18 cellular contexts compared by ENCODE assay signal in the genomic region with DNA sequence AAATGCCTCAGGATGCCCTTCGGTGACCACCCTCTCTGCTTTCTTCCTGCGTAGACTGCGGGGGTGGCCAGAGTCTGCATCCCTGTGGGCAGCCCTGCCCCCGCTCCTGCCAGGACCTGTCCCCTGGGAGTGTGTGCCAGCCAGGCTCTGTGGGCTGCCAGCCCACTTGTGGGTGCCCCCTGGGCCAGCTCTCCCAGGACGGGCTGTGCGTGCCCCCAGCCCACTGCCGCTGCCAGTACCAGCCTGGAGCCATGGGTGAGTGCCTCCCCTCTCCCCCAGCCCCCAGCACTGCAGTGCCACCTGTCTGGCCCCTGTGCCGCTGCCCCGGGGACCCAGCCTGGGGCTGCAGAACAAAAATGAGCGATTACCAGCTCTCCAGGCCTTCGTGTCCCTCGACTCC. TPM values are rescaled to one million over a fixed set of nuclear protein-coding genes. Genes with fewer than 3 reads are reported as not detected.
DNase-seq lines count a peak whose midpoint lies in the region; ATAC-seq and TF ChIP-seq lines count a peak whose summit lies in the region.
"Had no signal": no experiment of that assay in that cellular context is flagged by ENCODE, and none has a peak within 500 bp of the region (broad histone marks: within the 10 kb centered on the region; RNA-seq: fewer than 3 reads in every experiment).

No MANE protein-coding gene starts in this region.

- no peaks in the 10 kb centered on the region for H3K9me3 ChIP-seq in mesenchymal stem cell (ENCODE audit: control insufficient read depth, low read length)
- H3K9me3 ChIP-seq: A549 had no signal

- no peak overlapping the region for H2AK5ac ChIP-seq in mesenchymal stem cell (ENCODE audit: low read length, severe bottlenecking)

- ATAC-seq in Right ventricle myocardium inferior, result no peak
- no peak for ATAC-seq in left cardiac atrium
- no peak for ATAC-seq in GM23338
- ATAC-seq in HG02610 (IDR thresholded peaks at IDR 0.05; ENCODE audit: unreplicated experiment), result no peak
- ATAC-seq: A549; CD8-positive, alpha-beta T cell; GM12878; HCT116 had no signal

- H3K9ac ChIP-seq in mesenchymal stem cell (ENCODE audit: low read length), result no peak overlapping the region
- H3K9ac ChIP-seq: GM23248 had no signal

- no peak overlapping the region for H2BK5ac ChIP-seq in mesenchymal stem cell (ENCODE audit: low read depth, low read length, poor library complexity, severe bottlenecking)

- DNase-seq in Right ventricle myocardium inferior (ENCODE audit: missing footprints) (peak; percentile 57), left cardiac atrium (no peak), GM23338 (ENCODE audit: low spot score) (no peak), mesenchymal stem cell (no peak), progenitor cell of endocrine pancreas (ENCODE audit: low spot score, unreplicated experiment) (no peak)
- no peak for DNase-seq in activated CD4-positive, CD25-positive, alpha-beta regulatory T cell treated with anti-CD3 and anti-CD28 coated beads, Interleukin-2, amount 50 U/mL, for 72 hours
- DNase-seq: AML-193; CD8-positive, alpha-beta T cell; DMS 273 treated with DMSO at 0.1 percent for 48 hours; DND-41; EL; GM23248; H7 had no signal

- H3K4me1 Mint-ChIP-seq in GM23338 (peaks cover 5% of the 10 kb centered on the region; the same call in 2 of the 3 replicates), progenitor cell of endocrine pancreas (ENCODE audit: low read depth) (no peaks in the 10 kb centered on the region)

- H3K4me2 ChIP-seq in GM23338 (no peak overlapping the region), mesenchymal stem cell (ENCODE audit: low read length, poor library complexity, severe bottlenecking) (no peak overlapping the region)
- H3K4me2 ChIP-seq: A549 had no signal

- no peaks in the 10 kb centered on the region; the same call in 2 of the 3 replicates for H3K9me3 Mint-ChIP-seq in GM23338
- H3K9me3 Mint-ChIP-seq in progenitor cell of endocrine pancreas (ENCODE audit: low read depth), result no peaks in the 10 kb centered on the region
- H3K9me3 Mint-ChIP-seq: CD8-positive, alpha-beta T cell had no signal

- intact Hi-C loops in Right ventricle myocardium inferior (cut with DNase I) (no loop called here), left cardiac atrium (cut with DNase I) (no loop called here)

- H3K27me3 Mint-ChIP-seq in GM23338 (ENCODE audit: insufficient read depth, low read depth, poor library complexity) (peaks cover 6% of the 10 kb centered on the region), progenitor cell of endocrine pancreas (no peaks in the 10 kb centered on the region)

- peak overlapping the region; percentile 28 for H4K8ac ChIP-seq in mesenchymal stem cell (ENCODE audit: low read length)

- H3K27ac ChIP-seq in GM23338 (ENCODE audit: low read depth) (no peak overlapping the region), mesenchymal stem cell (ENCODE audit: low read length, poor library complexity, severe bottlenecking) (no peak overlapping the region)
- H3K27ac ChIP-seq: 22Rv1, A549, GM23248 had no signal

- 84% methylated on average over 9 of the region's 12 CpGs for WGBS in mesenchymal stem cell

- H3K79me2 ChIP-seq in GM23338 (replicated peaks; ENCODE audit: insufficient read depth), result no peaks in the 10 kb centered on the region

- H2BK15ac ChIP-seq in mesenchymal stem cell (ENCODE audit: low read depth, poor library complexity, severe bottlenecking), result no peak overlapping the region

- H3K23ac ChIP-seq in mesenchymal stem cell (ENCODE audit: low read length in 2 of 2), result no peak overlapping the region

- no peak overlapping the region for H3K4ac ChIP-seq in mesenchymal stem cell (ENCODE audit: low read depth in 1 of 2, low read length in 2 of 2)

- H3K4me1 ChIP-seq in GM23338 (ENCODE audit: insufficient read depth) (no peaks in the 10 kb centered on the region; the same call in 1 of the 2 replicates), mesenchymal stem cell (ENCODE audit: control insufficient read depth, insufficient read depth, low read depth, low read length) (no peaks in the 10 kb centered on the region)
- H3K4me1 ChIP-seq: A549 had no signal

- no peaks in the 10 kb centered on the region for H3K36me3 ChIP-seq in GM23338 (ENCODE audit: insufficient read depth)
- H3K36me3 ChIP-seq in mesenchymal stem cell (ENCODE audit: control insufficient read depth in 1 of 2, insufficient read depth in 2 of 2, low read depth in 1 of 2, low read length in 2 of 2), result no peaks in the 10 kb centered on the region

- H3K4me3 Mint-ChIP-seq in GM23338, result no peak overlapping the region
- H3K4me3 Mint-ChIP-seq in progenitor cell of endocrine pancreas (ENCODE audit: low read depth), result no peak overlapping the region
- H3K4me3 Mint-ChIP-seq: CD8-positive, alpha-beta T cell had no signal

- H3K18ac ChIP-seq in mesenchymal stem cell (ENCODE audit: low read depth in 1 of 2, low read length in 2 of 2), result no peak overlapping the region

- H2BK120ac ChIP-seq in mesenchymal stem cell (ENCODE audit: low read depth, low read length), result no peak overlapping the region

- H3K27me3 ChIP-seq in GM23338 (ENCODE audit: insufficient read depth) (no peaks in the 10 kb centered on the region), mesenchymal stem cell (ENCODE audit: control insufficient read depth in 1 of 2, insufficient read depth in 1 of 2, low read length in 2 of 2) (peaks cover 12 to 15% of the 10 kb centered on the region in 2 experiments)

- H3K9me2 ChIP-seq in GM23338 (ENCODE audit: insufficient read depth), result no peaks in the 10 kb centered on the region

- no peak overlapping the region for H2BK12ac ChIP-seq in mesenchymal stem cell (ENCODE audit: low read length in 2 of 2)

- H3K14ac ChIP-seq in mesenchymal stem cell (ENCODE audit: low read length in 2 of 2), result peak overlapping the region in 1 of 2 experiments; percentile 69

- H4K91ac ChIP-seq in mesenchymal stem cell (ENCODE audit: low read length), result no peak overlapping the region

- H3K36me3 Mint-ChIP-seq in GM23338 (ENCODE audit: low read depth), result no peaks in the 10 kb centered on the region
- H3K36me3 Mint-ChIP-seq in progenitor cell of endocrine pancreas (ENCODE audit: insufficient read depth), result no peaks in the 10 kb centered on the region
- H3K36me3 Mint-ChIP-seq: CD8-positive, alpha-beta T cell had no signal

- H2AFZ ChIP-seq in GM23338 (peak overlapping the region; percentile 56; the same call in 1 of the 2 replicates), mesenchymal stem cell (ENCODE audit: low read depth, low read length) (no peak overlapping the region)
- H2AFZ ChIP-seq: GM23248 had no signal

- H4K20me1 ChIP-seq in GM23338 (replicated peaks; ENCODE audit: insufficient read depth), result no peaks in the 10 kb centered on the region

- H3K79me1 ChIP-seq in mesenchymal stem cell (replicated peaks; ENCODE audit: low read length, poor library complexity, severe bottlenecking), result no peaks in the 10 kb centered on the region

- TF ChIP-seq CTCF in GM23338 (conservative IDR thresholded peaks at IDR 0.05; ENCODE audit: low read depth in 2 of 2), result no peak
- no peak for TF ChIP-seq CTCF in progenitor cell of endocrine pancreas (IDR thresholded peaks at IDR 0.05; ENCODE audit: unreplicated experiment)

- H3K4me3 ChIP-seq in GM23338 (no peak overlapping the region), mesenchymal stem cell (ENCODE audit: insufficient read depth in 1 of 2, low read depth in 1 of 2, low read length in 2 of 2) (no peak overlapping the region)
- H3K4me3 ChIP-seq: A549, GM12878, GM23248 had no signal

- H3F3A ChIP-seq in GM23338 (replicated peaks; ENCODE audit: low read depth), result no peaks in the 10 kb centered on the region

- H3K27ac Mint-ChIP-seq in GM23338 (no peak overlapping the region), progenitor cell of endocrine pancreas (peak overlapping the region; percentile 16)
- H3K27ac Mint-ChIP-seq: CD8-positive, alpha-beta T cell had no signal

TF ChIP-seq in GM23338, 12 proteins besides CTCF, POLR2A, EP300 and RAD21 (continues in another document):
- TF ChIP-seq CREB1 (CRISPR knock-in tag; IDR thresholded peaks at IDR 0.05; ENCODE audit: low read depth), result no peak

RNA-seq across cellular contexts. Expression of gene ZNF862, which starts 23.1 kb away (rescaled TPM):
- total RNA-seq in Right ventricle myocardium inferior (10.1 TPM), left cardiac atrium (1 to 10 TPM; 8.7 to 9.7 TPM), progenitor cell of endocrine pancreas (19.5 and 22.8 TPM in 2 replicates)
- total RNA-seq in GM23338 (2014; rRNA removed; shearing (Covaris generic)), result 1.6 and 2.3 TPM in 2 replicates
- 0.64 and 0.94 TPM in 2 replicates for polyA plus RNA-seq in GM23338 (2016; fragmentation: Nextera tagmentation; extraction: Ambion mirVana)
- 4.8 TPM for polyA plus RNA-seq in mesenchymal stem cell (2013, experiment 1 of 2)
- 3.6 TPM for polyA plus RNA-seq in mesenchymal stem cell (2013, experiment 2 of 2)

RNA-seq across cellular contexts. Expression of gene ZNF467, which starts 41.7 kb away (rescaled TPM):
- 7.0 TPM for total RNA-seq in Right ventricle myocardium inferior
- 10 to 100 TPM in 1 of 2 donors, 1 to 10 TPM in 1; 7.9 to 10.4 TPM for total RNA-seq in left cardiac atrium
- 0.10 and 0.19 TPM in 2 replicates for total RNA-seq in GM23338 (2014; rRNA removed; shearing (Covaris generic))
- 0.30 and 0.40 TPM in 2 replicates for polyA plus RNA-seq in GM23338 (2016; fragmentation: Nextera tagmentation; extraction: Ambion mirVana)
- polyA plus RNA-seq in mesenchymal stem cell (2013, experiment 1 of 2), result 14.4 TPM
- polyA plus RNA-seq in mesenchymal stem cell (2013, experiment 2 of 2), result 14.5 TPM
- total RNA-seq in progenitor cell of endocrine pancreas, result 14.8 and 16.1 TPM in 2 replicates
- total RNA-seq: GM12878, GM23248 had no signal
- polyA plus RNA-seq: GM12878, GM23248 had no signal

RNA-seq across cellular contexts. Expression of gene ATP6V0E2, which starts 58.6 kb away (rescaled TPM):
- total RNA-seq in Right ventricle myocardium inferior (125 TPM), left cardiac atrium (100 to 1,000 TPM in 1 of 2 donors, 10 to 100 TPM in 1; 56.8 to 104 TPM), progenitor cell of endocrine pancreas (49.4 and 50.8 TPM in 2 replicates)
- total RNA-seq in GM23338 (2014; rRNA removed; shearing (Covaris generic)), result 18.8 and 34.7 TPM in 2 replicates
- polyA plus RNA-seq in GM23338 (2016; fragmentation: Nextera tagmentation; extraction: Ambion mirVana), result 14.8 and 15.6 TPM in 2 replicates
- 18.3 TPM for polyA plus RNA-seq in mesenchymal stem cell (2013, experiment 1 of 2)
- polyA plus RNA-seq in mesenchymal stem cell (2013, experiment 2 of 2), result 19.6 TPM
